ENCODE assay signal across 1 cellular context in the genomic region with DNA sequence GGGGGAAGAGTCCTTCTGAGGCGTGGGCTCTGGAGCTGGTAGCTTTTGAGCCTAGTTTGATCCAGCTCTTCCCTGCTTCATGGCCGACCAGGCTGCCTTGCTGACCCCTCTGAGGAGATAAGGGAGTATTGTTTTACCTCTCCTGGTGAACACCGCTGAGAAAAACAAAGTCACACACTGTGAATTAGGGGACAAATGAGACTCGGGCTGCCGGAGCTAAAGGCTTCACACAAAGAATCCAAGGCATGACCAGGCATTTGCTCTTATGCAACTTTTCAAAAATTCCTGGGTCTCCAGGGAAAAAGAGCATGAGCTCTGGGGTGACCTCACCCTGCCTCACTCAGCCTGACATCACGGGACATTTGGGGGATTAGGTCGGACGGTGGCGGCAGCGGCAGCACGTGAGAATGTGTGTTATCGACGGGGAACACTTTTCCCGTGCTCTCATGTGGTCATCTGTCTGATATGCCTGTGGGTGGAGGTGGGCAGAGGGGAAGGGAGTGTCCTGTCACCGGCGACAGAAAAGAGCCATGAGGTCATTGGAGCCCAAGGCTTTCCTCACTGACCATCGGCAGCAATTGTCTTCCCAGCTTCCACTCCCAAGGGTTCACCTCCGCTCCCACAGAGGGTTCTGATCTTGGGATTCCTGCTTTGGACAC.
TF ChIP-seq lines count a peak whose summit lies in the region.

No MANE protein-coding gene starts in this region.

TF ChIP-seq in HepG2, 621 proteins besides CTCF, POLR2A, EP300 and RAD21 (continued from another document and continues in another):
- TF ChIP-seq, protein P1, sequence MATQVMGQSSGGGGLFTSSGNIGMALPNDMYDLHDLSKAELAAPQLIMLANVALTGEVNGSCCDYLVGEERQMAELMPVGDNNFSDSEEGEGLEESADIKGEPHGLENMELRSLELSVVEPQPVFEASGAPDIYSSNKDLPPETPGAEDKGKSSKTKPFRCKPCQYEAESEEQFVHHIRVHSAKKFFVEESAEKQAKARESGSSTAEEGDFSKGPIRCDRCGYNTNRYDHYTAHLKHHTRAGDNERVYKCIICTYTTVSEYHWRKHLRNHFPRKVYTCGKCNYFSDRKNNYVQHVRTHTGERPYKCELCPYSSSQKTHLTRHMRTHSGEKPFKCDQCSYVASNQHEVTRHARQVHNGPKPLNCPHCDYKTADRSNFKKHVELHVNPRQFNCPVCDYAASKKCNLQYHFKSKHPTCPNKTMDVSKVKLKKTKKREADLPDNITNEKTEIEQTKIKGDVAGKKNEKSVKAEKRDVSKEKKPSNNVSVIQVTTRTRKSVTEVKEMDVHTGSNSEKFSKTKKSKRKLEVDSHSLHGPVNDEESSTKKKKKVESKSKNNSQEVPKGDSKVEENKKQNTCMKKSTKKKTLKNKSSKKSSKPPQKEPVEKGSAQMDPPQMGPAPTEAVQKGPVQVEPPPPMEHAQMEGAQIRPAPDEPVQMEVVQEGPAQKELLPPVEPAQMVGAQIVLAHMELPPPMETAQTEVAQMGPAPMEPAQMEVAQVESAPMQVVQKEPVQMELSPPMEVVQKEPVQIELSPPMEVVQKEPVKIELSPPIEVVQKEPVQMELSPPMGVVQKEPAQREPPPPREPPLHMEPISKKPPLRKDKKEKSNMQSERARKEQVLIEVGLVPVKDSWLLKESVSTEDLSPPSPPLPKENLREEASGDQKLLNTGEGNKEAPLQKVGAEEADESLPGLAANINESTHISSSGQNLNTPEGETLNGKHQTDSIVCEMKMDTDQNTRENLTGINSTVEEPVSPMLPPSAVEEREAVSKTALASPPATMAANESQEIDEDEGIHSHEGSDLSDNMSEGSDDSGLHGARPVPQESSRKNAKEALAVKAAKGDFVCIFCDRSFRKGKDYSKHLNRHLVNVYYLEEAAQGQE (IDR thresholded peaks at IDR 0.05; ENCODE audit: borderline replicate concordance in 1 of 2, low read depth in 1 of 2, low read length in 2 of 2) = no peak
- peak; percentile 54; the same call in 1 of the 2 replicates for TF ChIP-seq TBX2 (CRISPR knock-in tag; IDR thresholded peaks at IDR 0.05; ENCODE audit: borderline replicate concordance)
- TF ChIP-seq ZNF891 (CRISPR knock-in tag; IDR thresholded peaks at IDR 0.05) = no peak; the same call in 1 of the 2 replicates
- TF ChIP-seq LCORL (IDR thresholded peaks at IDR 0.05) = no peak
- TF ChIP-seq LCORL (CRISPR knock-in tag; IDR thresholded peaks at IDR 0.05) = peak; percentile 70; the same call in 1 of the 2 replicates
- TF ChIP-seq, protein P2, sequence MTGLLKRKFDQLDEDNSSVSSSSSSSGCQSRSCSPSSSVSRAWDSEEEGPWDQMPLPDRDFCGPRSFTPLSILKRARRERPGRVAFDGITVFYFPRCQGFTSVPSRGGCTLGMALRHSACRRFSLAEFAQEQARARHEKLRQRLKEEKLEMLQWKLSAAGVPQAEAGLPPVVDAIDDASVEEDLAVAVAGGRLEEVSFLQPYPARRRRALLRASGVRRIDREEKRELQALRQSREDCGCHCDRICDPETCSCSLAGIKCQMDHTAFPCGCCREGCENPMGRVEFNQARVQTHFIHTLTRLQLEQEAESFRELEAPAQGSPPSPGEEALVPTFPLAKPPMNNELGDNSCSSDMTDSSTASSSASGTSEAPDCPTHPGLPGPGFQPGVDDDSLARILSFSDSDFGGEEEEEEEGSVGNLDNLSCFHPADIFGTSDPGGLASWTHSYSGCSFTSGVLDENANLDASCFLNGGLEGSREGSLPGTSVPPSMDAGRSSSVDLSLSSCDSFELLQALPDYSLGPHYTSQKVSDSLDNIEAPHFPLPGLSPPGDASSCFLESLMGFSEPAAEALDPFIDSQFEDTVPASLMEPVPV (CRISPR knock-in tag; IDR thresholded peaks at IDR 0.05) = 0 out of 2 replicates have a peak, but pooled peaks have one; percentile 57
- TF ChIP-seq GLI4 (CRISPR knock-in tag; IDR thresholded peaks at IDR 0.05; ENCODE audit: borderline replicate concordance) = 0 out of 2 replicates have a peak, but pooled peaks have one; percentile 24
- TF ChIP-seq PAWR (CRISPR knock-in tag; IDR thresholded peaks at IDR 0.05; ENCODE audit: borderline replicate concordance) = no peak
- TF ChIP-seq, protein P3, sequence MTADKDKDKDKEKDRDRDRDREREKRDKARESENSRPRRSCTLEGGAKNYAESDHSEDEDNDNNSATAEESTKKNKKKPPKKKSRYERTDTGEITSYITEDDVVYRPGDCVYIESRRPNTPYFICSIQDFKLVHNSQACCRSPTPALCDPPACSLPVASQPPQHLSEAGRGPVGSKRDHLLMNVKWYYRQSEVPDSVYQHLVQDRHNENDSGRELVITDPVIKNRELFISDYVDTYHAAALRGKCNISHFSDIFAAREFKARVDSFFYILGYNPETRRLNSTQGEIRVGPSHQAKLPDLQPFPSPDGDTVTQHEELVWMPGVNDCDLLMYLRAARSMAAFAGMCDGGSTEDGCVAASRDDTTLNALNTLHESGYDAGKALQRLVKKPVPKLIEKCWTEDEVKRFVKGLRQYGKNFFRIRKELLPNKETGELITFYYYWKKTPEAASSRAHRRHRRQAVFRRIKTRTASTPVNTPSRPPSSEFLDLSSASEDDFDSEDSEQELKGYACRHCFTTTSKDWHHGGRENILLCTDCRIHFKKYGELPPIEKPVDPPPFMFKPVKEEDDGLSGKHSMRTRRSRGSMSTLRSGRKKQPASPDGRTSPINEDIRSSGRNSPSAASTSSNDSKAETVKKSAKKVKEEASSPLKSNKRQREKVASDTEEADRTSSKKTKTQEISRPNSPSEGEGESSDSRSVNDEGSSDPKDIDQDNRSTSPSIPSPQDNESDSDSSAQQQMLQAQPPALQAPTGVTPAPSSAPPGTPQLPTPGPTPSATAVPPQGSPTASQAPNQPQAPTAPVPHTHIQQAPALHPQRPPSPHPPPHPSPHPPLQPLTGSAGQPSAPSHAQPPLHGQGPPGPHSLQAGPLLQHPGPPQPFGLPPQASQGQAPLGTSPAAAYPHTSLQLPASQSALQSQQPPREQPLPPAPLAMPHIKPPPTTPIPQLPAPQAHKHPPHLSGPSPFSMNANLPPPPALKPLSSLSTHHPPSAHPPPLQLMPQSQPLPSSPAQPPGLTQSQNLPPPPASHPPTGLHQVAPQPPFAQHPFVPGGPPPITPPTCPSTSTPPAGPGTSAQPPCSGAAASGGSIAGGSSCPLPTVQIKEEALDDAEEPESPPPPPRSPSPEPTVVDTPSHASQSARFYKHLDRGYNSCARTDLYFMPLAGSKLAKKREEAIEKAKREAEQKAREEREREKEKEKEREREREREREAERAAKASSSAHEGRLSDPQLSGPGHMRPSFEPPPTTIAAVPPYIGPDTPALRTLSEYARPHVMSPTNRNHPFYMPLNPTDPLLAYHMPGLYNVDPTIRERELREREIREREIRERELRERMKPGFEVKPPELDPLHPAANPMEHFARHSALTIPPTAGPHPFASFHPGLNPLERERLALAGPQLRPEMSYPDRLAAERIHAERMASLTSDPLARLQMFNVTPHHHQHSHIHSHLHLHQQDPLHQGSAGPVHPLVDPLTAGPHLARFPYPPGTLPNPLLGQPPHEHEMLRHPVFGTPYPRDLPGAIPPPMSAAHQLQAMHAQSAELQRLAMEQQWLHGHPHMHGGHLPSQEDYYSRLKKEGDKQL (CRISPR knock-in tag; IDR thresholded peaks at IDR 0.05; ENCODE audit: low read depth) = no peak
- TF ChIP-seq, protein P4, sequence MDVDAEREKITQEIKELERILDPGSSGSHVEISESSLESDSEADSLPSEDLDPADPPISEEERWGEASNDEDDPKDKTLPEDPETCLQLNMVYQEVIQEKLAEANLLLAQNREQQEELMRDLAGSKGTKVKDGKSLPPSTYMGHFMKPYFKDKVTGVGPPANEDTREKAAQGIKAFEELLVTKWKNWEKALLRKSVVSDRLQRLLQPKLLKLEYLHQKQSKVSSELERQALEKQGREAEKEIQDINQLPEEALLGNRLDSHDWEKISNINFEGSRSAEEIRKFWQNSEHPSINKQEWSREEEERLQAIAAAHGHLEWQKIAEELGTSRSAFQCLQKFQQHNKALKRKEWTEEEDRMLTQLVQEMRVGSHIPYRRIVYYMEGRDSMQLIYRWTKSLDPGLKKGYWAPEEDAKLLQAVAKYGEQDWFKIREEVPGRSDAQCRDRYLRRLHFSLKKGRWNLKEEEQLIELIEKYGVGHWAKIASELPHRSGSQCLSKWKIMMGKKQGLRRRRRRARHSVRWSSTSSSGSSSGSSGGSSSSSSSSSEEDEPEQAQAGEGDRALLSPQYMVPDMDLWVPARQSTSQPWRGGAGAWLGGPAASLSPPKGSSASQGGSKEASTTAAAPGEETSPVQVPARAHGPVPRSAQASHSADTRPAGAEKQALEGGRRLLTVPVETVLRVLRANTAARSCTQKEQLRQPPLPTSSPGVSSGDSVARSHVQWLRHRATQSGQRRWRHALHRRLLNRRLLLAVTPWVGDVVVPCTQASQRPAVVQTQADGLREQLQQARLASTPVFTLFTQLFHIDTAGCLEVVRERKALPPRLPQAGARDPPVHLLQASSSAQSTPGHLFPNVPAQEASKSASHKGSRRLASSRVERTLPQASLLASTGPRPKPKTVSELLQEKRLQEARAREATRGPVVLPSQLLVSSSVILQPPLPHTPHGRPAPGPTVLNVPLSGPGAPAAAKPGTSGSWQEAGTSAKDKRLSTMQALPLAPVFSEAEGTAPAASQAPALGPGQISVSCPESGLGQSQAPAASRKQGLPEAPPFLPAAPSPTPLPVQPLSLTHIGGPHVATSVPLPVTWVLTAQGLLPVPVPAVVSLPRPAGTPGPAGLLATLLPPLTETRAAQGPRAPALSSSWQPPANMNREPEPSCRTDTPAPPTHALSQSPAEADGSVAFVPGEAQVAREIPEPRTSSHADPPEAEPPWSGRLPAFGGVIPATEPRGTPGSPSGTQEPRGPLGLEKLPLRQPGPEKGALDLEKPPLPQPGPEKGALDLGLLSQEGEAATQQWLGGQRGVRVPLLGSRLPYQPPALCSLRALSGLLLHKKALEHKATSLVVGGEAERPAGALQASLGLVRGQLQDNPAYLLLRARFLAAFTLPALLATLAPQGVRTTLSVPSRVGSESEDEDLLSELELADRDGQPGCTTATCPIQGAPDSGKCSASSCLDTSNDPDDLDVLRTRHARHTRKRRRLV (CRISPR knock-in tag; IDR thresholded peaks at IDR 0.05) = no peak
- TF ChIP-seq, protein P5, sequence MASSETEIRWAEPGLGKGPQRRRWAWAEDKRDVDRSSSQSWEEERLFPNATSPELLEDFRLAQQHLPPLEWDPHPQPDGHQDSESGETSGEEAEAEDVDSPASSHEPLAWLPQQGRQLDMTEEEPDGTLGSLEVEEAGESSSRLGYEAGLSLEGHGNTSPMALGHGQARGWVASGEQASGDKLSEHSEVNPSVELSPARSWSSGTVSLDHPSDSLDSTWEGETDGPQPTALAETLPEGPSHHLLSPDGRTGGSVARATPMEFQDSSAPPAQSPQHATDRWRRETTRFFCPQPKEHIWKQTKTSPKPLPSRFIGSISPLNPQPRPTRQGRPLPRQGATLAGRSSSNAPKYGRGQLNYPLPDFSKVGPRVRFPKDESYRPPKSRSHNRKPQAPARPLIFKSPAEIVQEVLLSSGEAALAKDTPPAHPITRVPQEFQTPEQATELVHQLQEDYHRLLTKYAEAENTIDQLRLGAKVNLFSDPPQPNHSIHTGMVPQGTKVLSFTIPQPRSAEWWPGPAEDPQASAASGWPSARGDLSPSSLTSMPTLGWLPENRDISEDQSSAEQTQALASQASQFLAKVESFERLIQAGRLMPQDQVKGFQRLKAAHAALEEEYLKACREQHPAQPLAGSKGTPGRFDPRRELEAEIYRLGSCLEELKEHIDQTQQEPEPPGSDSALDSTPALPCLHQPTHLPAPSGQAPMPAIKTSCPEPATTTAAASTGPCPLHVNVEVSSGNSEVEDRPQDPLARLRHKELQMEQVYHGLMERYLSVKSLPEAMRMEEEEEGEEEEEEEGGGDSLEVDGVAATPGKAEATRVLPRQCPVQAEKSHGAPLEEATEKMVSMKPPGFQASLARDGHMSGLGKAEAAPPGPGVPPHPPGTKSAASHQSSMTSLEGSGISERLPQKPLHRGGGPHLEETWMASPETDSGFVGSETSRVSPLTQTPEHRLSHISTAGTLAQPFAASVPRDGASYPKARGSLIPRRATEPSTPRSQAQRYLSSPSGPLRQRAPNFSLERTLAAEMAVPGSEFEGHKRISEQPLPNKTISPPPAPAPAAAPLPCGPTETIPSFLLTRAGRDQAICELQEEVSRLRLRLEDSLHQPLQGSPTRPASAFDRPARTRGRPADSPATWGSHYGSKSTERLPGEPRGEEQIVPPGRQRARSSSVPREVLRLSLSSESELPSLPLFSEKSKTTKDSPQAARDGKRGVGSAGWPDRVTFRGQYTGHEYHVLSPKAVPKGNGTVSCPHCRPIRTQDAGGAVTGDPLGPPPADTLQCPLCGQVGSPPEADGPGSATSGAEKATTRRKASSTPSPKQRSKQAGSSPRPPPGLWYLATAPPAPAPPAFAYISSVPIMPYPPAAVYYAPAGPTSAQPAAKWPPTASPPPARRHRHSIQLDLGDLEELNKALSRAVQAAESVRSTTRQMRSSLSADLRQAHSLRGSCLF (CRISPR knock-in tag; IDR thresholded peaks at IDR 0.05; ENCODE audit: borderline replicate concordance) = no peak
- TF ChIP-seq, protein P6, sequence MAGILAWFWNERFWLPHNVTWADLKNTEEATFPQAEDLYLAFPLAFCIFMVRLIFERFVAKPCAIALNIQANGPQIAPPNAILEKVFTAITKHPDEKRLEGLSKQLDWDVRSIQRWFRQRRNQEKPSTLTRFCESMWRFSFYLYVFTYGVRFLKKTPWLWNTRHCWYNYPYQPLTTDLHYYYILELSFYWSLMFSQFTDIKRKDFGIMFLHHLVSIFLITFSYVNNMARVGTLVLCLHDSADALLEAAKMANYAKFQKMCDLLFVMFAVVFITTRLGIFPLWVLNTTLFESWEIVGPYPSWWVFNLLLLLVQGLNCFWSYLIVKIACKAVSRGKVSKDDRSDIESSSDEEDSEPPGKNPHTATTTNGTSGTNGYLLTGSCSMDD (CRISPR knock-in tag; IDR thresholded peaks at IDR 0.05) = no peak
- peak; percentile 40; the same call in 1 of the 2 replicates for TF ChIP-seq YEATS2 (CRISPR knock-in tag; IDR thresholded peaks at IDR 0.05; ENCODE audit: borderline replicate concordance)
- TF ChIP-seq, protein P7, sequence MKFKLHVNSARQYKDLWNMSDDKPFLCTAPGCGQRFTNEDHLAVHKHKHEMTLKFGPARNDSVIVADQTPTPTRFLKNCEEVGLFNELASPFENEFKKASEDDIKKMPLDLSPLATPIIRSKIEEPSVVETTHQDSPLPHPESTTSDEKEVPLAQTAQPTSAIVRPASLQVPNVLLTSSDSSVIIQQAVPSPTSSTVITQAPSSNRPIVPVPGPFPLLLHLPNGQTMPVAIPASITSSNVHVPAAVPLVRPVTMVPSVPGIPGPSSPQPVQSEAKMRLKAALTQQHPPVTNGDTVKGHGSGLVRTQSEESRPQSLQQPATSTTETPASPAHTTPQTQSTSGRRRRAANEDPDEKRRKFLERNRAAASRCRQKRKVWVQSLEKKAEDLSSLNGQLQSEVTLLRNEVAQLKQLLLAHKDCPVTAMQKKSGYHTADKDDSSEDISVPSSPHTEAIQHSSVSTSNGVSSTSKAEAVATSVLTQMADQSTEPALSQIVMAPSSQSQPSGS (CRISPR knock-in tag; IDR thresholded peaks at IDR 0.05) = peak; percentile 24; the same call in 1 of the 2 replicates
- no peak for TF ChIP-seq U2AF2 (IDR thresholded peaks at IDR 0.05; ENCODE audit: low read depth, low read length)
- TF ChIP-seq CC2D1A (CRISPR knock-in tag; IDR thresholded peaks at IDR 0.05) = 0 out of 2 replicates have a peak, but pooled peaks have one; percentile 83
- TF ChIP-seq, protein P8, sequence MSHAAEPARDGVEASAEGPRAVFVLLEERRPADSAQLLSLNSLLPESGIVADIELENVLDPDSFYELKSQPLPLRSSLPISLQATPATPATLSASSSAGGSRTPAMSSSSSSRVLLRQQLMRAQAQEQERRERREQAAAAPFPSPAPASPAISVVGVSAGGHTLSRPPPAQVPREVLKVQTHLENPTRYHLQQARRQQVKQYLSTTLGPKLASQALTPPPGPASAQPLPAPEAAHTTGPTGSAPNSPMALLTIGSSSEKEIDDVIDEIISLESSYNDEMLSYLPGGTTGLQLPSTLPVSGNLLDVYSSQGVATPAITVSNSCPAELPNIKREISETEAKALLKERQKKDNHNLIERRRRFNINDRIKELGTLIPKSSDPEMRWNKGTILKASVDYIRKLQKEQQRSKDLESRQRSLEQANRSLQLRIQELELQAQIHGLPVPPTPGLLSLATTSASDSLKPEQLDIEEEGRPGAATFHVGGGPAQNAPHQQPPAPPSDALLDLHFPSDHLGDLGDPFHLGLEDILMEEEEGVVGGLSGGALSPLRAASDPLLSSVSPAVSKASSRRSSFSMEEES (CRISPR knock-in tag; IDR thresholded peaks at IDR 0.05) = peak; percentile 79; the same call in 1 of the 2 replicates
- no peak for TF ChIP-seq FOXJ3 (CRISPR knock-in tag; IDR thresholded peaks at IDR 0.05; ENCODE audit: borderline replicate concordance)
- no peak for TF ChIP-seq NR2C2 (CRISPR knock-in tag; IDR thresholded peaks at IDR 0.05; ENCODE audit: borderline replicate concordance)
